In genomic region chr11:116849491-116849890, GRCh38 we compare ENCODE assay signal across 19 cellular contexts. TPM values are rescaled to one million over a fixed set of nuclear protein-coding genes. Genes with fewer than 3 reads are reported as not detected.
DNase-seq lines count a peak whose midpoint lies in the region; ATAC-seq and TF ChIP-seq lines count a peak whose summit lies in the region.
"Had no signal": no experiment of that assay in that cellular context is flagged by ENCODE, and none has a peak within 500 bp of the region (broad histone marks: within the 10 kb centered on the region; RNA-seq: fewer than 3 reads in every experiment).

No MANE protein-coding gene starts in this region.

- H3K27ac Mint-ChIP-seq in activated CD8-positive, alpha-beta T cell treated with anti-CD3 and anti-CD28 coated beads, Interleukin-2, amount 10 ng/mL, durations not matched to agents 7 days and 5 days = peak overlapping the region; percentile 2
- no peak overlapping the region for H3K27ac Mint-ChIP-seq in activated CD8-positive, alpha-beta T cell treated with anti-CD3 and anti-CD28 coated beads for 36 hours
- peak overlapping the region; percentile 66 to 68 for H3K27ac Mint-ChIP-seq in T-cell
- peak overlapping the region; percentile 19 for H3K27ac Mint-ChIP-seq in neural crest cell (ENCODE audit: unreplicated experiment)
- no peak overlapping the region for H3K27ac Mint-ChIP-seq in glutamatergic neuron (ENCODE audit: unreplicated experiment)

- H3K27me3 Mint-ChIP-seq in activated CD8-positive, alpha-beta T cell treated with anti-CD3 and anti-CD28 coated beads, Interleukin-2, amount 10 ng/mL, durations not matched to agents 7 days and 5 days (ENCODE audit: low read depth) = no peaks in the 10 kb centered on the region
- H3K27me3 Mint-ChIP-seq in activated CD8-positive, alpha-beta T cell treated with anti-CD3 and anti-CD28 coated beads for 36 hours = no peaks in the 10 kb centered on the region
- H3K27me3 Mint-ChIP-seq in T-cell = no peaks in the 10 kb centered on the region
- H3K27me3 Mint-ChIP-seq in neural crest cell (ENCODE audit: low read depth) = no peaks in the 10 kb centered on the region
- H3K27me3 Mint-ChIP-seq in glutamatergic neuron (ENCODE audit: unreplicated experiment) = peaks cover 3% of the 10 kb centered on the region

- H3K4me1 Mint-ChIP-seq in activated CD8-positive, alpha-beta T cell treated with anti-CD3 and anti-CD28 coated beads, Interleukin-2, amount 10 ng/mL, durations not matched to agents 7 days and 5 days (ENCODE audit: low read depth) = peaks cover 50% of the 10 kb centered on the region
- peaks cover 41% of the 10 kb centered on the region for H3K4me1 Mint-ChIP-seq in activated CD8-positive, alpha-beta T cell treated with anti-CD3 and anti-CD28 coated beads for 36 hours (ENCODE audit: low read depth)
- H3K4me1 Mint-ChIP-seq in T-cell (peaks cover 49 to 52% (median 50%) of the 10 kb centered on the region in 3 donors), neural crest cell (no peaks in the 10 kb centered on the region), glutamatergic neuron (ENCODE audit: low read depth, unreplicated experiment) (no peaks in the 10 kb centered on the region)

- POLR2A ChIA-PET in activated CD8-positive, alpha-beta T cell treated with anti-CD3 and anti-CD28 coated beads, Interleukin-2, amount 10 ng/mL, durations not matched to agents 7 days and 5 days (lab: Charles Lee) = no interaction called here
- POLR2A ChIA-PET in activated CD8-positive, alpha-beta T cell treated with anti-CD3 and anti-CD28 coated beads for 36 hours (lab: Charles Lee) = interaction anchor here (1.7 kb wide), 1 partner anchor 11 kb away, joined by 3 read pairs; no protein-coding TSS in a partner anchor
- POLR2A ChIA-PET in T-cell (lab: Charles Lee) = no interaction called here

- intact Hi-C loops in activated CD8-positive, alpha-beta T cell treated with anti-CD3 and anti-CD28 coated beads for 36 hours (cut with micrococcal nuclease) = no loop called here

- no peaks in the 10 kb centered on the region for H3K9me3 Mint-ChIP-seq in activated CD8-positive, alpha-beta T cell treated with anti-CD3 and anti-CD28 coated beads, Interleukin-2, amount 10 ng/mL, durations not matched to agents 7 days and 5 days (ENCODE audit: insufficient read depth)
- peaks cover 3% of the 10 kb centered on the region for H3K9me3 Mint-ChIP-seq in activated CD8-positive, alpha-beta T cell treated with anti-CD3 and anti-CD28 coated beads for 36 hours
- no peaks in the 10 kb centered on the region for H3K9me3 Mint-ChIP-seq in T-cell
- H3K9me3 Mint-ChIP-seq in neural crest cell = no peaks in the 10 kb centered on the region
- no peaks in the 10 kb centered on the region for H3K9me3 Mint-ChIP-seq in glutamatergic neuron (ENCODE audit: unreplicated experiment)

- no peak overlapping the region for H3K4me3 Mint-ChIP-seq in activated CD8-positive, alpha-beta T cell treated with anti-CD3 and anti-CD28 coated beads, Interleukin-2, amount 10 ng/mL, durations not matched to agents 7 days and 5 days
- no peak overlapping the region for H3K4me3 Mint-ChIP-seq in activated CD8-positive, alpha-beta T cell treated with anti-CD3 and anti-CD28 coated beads for 36 hours
- H3K4me3 Mint-ChIP-seq in T-cell (no peak overlapping the region), neural crest cell (no peak overlapping the region), glutamatergic neuron (ENCODE audit: unreplicated experiment) (no peak overlapping the region)

- CTCF ChIA-PET in activated CD8-positive, alpha-beta T cell treated with anti-CD3 and anti-CD28 coated beads, Interleukin-2, amount 10 ng/mL, durations not matched to agents 7 days and 5 days (lab: Charles Lee) = interaction anchor here (0.7 to 8.2 kb wide), 3 partner anchors 9 to 57 kb away, joined by 3 to 64 read pairs (median 34); partner anchors contain the start of gene APOA5
- CTCF ChIA-PET in activated CD8-positive, alpha-beta T cell treated with anti-CD3 and anti-CD28 coated beads for 36 hours (lab: Charles Lee) = interaction anchor here (1.1 to 7.2 kb wide), 2 partner anchors 13 to 257 kb away, joined by 3 to 63 read pairs; partner anchors contain the start of gene APOA1
- CTCF ChIA-PET in T-cell (lab: Charles Lee) = interaction anchor here in 1 of 2 donors (0.6 kb wide), 1 partner anchor 257 kb away, joined by 5 read pairs; no protein-coding TSS in a partner anchor

- TF ChIP-seq CTCF in activated CD8-positive, alpha-beta T cell treated with anti-CD3 and anti-CD28 coated beads for 36 hours (IDR thresholded peaks at IDR 0.05) = no peak
- TF ChIP-seq CTCF in neural crest cell (conservative IDR thresholded peaks at IDR 0.05) (no peak), glutamatergic neuron (IDR thresholded peaks at IDR 0.05; ENCODE audit: partially characterized antibody, unreplicated experiment) (no peak), foreskin fibroblast (IDR thresholded peaks at IDR 0.05; ENCODE audit: low read depth, low read length) (no peak)

- peaks cover 44% of the 10 kb centered on the region for H3K36me3 Mint-ChIP-seq in activated CD8-positive, alpha-beta T cell treated with anti-CD3 and anti-CD28 coated beads, Interleukin-2, amount 10 ng/mL, durations not matched to agents 7 days and 5 days (ENCODE audit: low read depth)
- H3K36me3 Mint-ChIP-seq in activated CD8-positive, alpha-beta T cell treated with anti-CD3 and anti-CD28 coated beads for 36 hours (ENCODE audit: low read depth) = peaks cover 29% of the 10 kb centered on the region
- H3K36me3 Mint-ChIP-seq in T-cell = peaks cover 46% of the 10 kb centered on the region
- peaks cover 19% of the 10 kb centered on the region for H3K36me3 Mint-ChIP-seq in neural crest cell (ENCODE audit: low read depth)
- no peaks in the 10 kb centered on the region for H3K36me3 Mint-ChIP-seq in glutamatergic neuron (ENCODE audit: unreplicated experiment)

- no peak overlapping the region for H3K4me3 ChIP-seq in foreskin fibroblast (ENCODE audit: low read depth in 1 of 2, low read length in 2 of 2)
- H3K4me3 ChIP-seq: HAP-1, K562, MG63 had no signal

- ATAC-seq in activated CD8-positive, alpha-beta T cell treated with anti-CD3 and anti-CD28 coated beads, Interleukin-2, amount 10 ng/mL, durations not matched to agents 7 days and 5 days = no peak
- no peak for ATAC-seq in activated CD8-positive, alpha-beta T cell treated with anti-CD3 and anti-CD28 coated beads for 36 hours
- ATAC-seq in T-cell (replicated peaks in 1 of 4) = no peak
- ATAC-seq: K562 had no signal

- no peak for DNase-seq in activated CD8-positive, alpha-beta T cell treated with anti-CD3 and anti-CD28 coated beads, Interleukin-2, amount 10 ng/mL, durations not matched to agents 7 days and 5 days
- DNase-seq in activated CD8-positive, alpha-beta T cell treated with anti-CD3 and anti-CD28 coated beads for 36 hours = no peak
- DNase-seq in GDM1 (lab: John Stamatoyannopoulos, UW) (peak; percentile 67), T-cell (no peak), neural crest cell (ENCODE audit: low read depth, low spot score) (no peak), glutamatergic neuron (no peak), foreskin fibroblast (no peak)
- no peak for DNase-seq in central memory CD4-positive, alpha-beta T cell
- DNase-seq: C1 segment of cervical spinal cord, MG63, NCI-H1092 treated with DMSO at 0.1 percent for 48 hours, NCI-H1694 treated with DMSO at 0.1 percent for 48 hours, NCI-H345, NCI-H526 treated with DMSO at 0.1 percent for 48 hours, SIG-M5 had no signal

RNA-seq across cellular contexts. Expression of gene APOA1, which starts 12.1 kb away (rescaled TPM):
- not detected for total RNA-seq in activated CD8-positive, alpha-beta T cell treated with anti-CD3 and anti-CD28 coated beads, Interleukin-2, amount 10 ng/mL, durations not matched to agents 7 days and 5 days
- not detected for total RNA-seq in activated CD8-positive, alpha-beta T cell treated with anti-CD3 and anti-CD28 coated beads for 36 hours
- total RNA-seq in T-cell (1 to 10 TPM in 4 of 5 donors, not detected in 1; 1.1 to 5.4 (median 4.2) TPM), neural crest cell (0.80 and 0.96 TPM in 2 replicates), glutamatergic neuron (ENCODE audit: unreplicated experiment) (not detected)
- total RNA-seq: A172 had no signal

RNA-seq across cellular contexts. Expression of gene APOC3, which starts 19.8 kb away (rescaled TPM):
- total RNA-seq in activated CD8-positive, alpha-beta T cell treated with anti-CD3 and anti-CD28 coated beads, Interleukin-2, amount 10 ng/mL, durations not matched to agents 7 days and 5 days = not detected
- not detected for total RNA-seq in activated CD8-positive, alpha-beta T cell treated with anti-CD3 and anti-CD28 coated beads for 36 hours
- total RNA-seq in T-cell (1 to 10 TPM in 3 of 5 donors, not detected in 2; 3.3 to 4.1 (median 3.7) TPM), neural crest cell (not detected in 2 replicates), glutamatergic neuron (ENCODE audit: unreplicated experiment) (not detected)
- total RNA-seq: A172, RPMI7951 had no signal

RNA-seq across cellular contexts. Expression of gene APOA4, which starts 26.4 kb away (rescaled TPM):
- total RNA-seq in activated CD8-positive, alpha-beta T cell treated with anti-CD3 and anti-CD28 coated beads, Interleukin-2, amount 10 ng/mL, durations not matched to agents 7 days and 5 days = not detected
- not detected for total RNA-seq in activated CD8-positive, alpha-beta T cell treated with anti-CD3 and anti-CD28 coated beads for 36 hours
- total RNA-seq in T-cell (not detected), neural crest cell (not detected in 2 replicates), glutamatergic neuron (ENCODE audit: unreplicated experiment) (not detected)
- total RNA-seq: A172, K562, RPMI7951 had no signal

RNA-seq across cellular contexts. Expression of gene APOA5, which starts 57.8 kb away (rescaled TPM):
- not detected for total RNA-seq in activated CD8-positive, alpha-beta T cell treated with anti-CD3 and anti-CD28 coated beads, Interleukin-2, amount 10 ng/mL, durations not matched to agents 7 days and 5 days
- not detected for total RNA-seq in activated CD8-positive, alpha-beta T cell treated with anti-CD3 and anti-CD28 coated beads for 36 hours
- total RNA-seq in T-cell (under 1 TPM in 2 of 5 donors, not detected in 3; 0.19 to 0.85 TPM), neural crest cell (not detected in 2 replicates), glutamatergic neuron (ENCODE audit: unreplicated experiment) (not detected)
- total RNA-seq: A172, K562, RPMI7951 had no signal

Comparison
In these comparisons a context has a peak if more than half of its experiments do, and no peak if none do; other contexts are left out.
1. H3K27ac Mint-ChIP-seq: peak in activated CD8-positive, alpha-beta T cell treated with anti-CD3 and anti-CD28 coated beads, Interleukin-2, amount 10 ng/mL, durations not matched to agents 7 days and 5 days (single experiment), T-cell (2 of 2) and neural crest cell (single experiment); none in activated CD8-positive, alpha-beta T cell treated with anti-CD3 and anti-CD28 coated beads for 36 hours (single experiment) and glutamatergic neuron (single experiment).